In the genomic region with DNA sequence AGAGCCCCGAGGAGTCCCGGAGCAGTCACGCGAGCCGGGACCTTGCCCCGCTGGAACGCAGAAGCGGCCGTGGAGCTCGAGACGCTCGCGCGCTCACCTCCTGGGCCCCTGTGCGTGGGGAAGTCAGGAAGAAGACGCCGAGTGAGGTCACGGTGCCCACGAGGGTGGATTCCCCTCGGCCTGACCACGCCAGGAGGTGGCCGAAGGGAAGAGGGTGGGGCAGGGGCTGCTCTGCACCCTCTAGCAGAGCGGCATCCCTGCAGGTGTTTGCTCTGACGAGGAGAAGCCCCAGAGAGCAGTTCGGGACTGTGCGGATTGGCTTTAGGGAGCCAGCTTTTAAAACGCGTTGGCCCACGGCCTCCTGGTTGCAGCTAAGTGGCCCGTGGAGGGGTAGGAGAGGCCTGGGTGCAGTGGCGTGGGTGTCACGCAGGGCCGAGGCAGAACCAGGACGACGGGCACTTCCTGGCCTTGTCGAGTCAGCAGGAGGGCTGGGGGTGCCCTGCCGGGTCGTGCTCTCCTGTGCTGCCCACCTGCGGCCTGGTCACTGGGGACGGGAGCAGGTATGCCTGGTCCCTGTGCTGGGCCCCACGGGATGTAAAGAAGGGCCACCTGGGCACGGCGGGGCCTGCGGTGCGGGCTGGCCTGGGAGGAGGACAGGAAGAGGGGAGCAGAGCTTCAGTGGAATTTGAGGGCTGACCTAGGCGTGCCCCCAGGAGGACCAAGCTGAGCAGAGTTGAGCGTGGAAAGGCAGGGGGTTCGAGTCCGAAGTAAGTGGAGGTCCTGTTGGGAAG, we compare ENCODE assay signal across 8 cellular contexts. TPM values are rescaled to one million over a fixed set of nuclear protein-coding genes. Genes with fewer than 3 reads are reported as not detected.
DNase-seq lines count a peak whose midpoint lies in the region; TF ChIP-seq lines count a peak whose summit lies in the region.

No MANE protein-coding gene starts in this region.

- TF ChIP-seq CTCF in NB4 (IDR thresholded peaks at IDR 0.05; ENCODE audit: low read depth, low read length) (no peak), colonic mucosa (IDR thresholded peaks at IDR 0.05) (no peak)

- H3K4me3 ChIP-seq in NB4 (ENCODE audit: low read depth, low read length) (peak overlapping the region; percentile 90), colonic mucosa (peak overlapping the region; percentile 90), mononuclear cell (ENCODE audit: low read length) (peak overlapping the region; percentile 82)

- H3K9me3 ChIP-seq in colonic mucosa (no peaks in the 10 kb centered on the region), mononuclear cell (ENCODE audit: low read depth, low read length) (no peaks in the 10 kb centered on the region)

- no peaks in the 10 kb centered on the region for H3K36me3 ChIP-seq in colonic mucosa

- TF ChIP-seq POLR2A in NB4 (IDR thresholded peaks at IDR 0.05; ENCODE audit: extremely low read depth, insufficient read length) = no peak

- peak overlapping the region; percentile 84 for H3K27ac ChIP-seq in colonic mucosa

- H3K27me3 ChIP-seq in colonic mucosa (no peaks in the 10 kb centered on the region), mononuclear cell (ENCODE audit: insufficient read depth, low read length) (no peaks in the 10 kb centered on the region)

- intact Hi-C loops in colonic mucosa (cut with DNase I) = no loop called here
- intact Hi-C loops in posterior cingulate gyrus (cut with DNase I) = loop anchor here (10.0 kb wide), 1 partner anchor 55 kb away; no protein-coding TSS in a partner anchor

- H3K4me1 ChIP-seq in colonic mucosa (peaks cover 17% of the 10 kb centered on the region), mononuclear cell (ENCODE audit: insufficient read depth, low read length) (peaks cover 59% of the 10 kb centered on the region)

- peak overlapping the region; percentile 90 to 100 for H3K9ac ChIP-seq in colonic mucosa (ENCODE audit: low read depth in 2 of 2, low read length in 2 of 2)

- DNase-seq in NCI-H82 (lab: John Stamatoyannopoulos, UW) (peak; percentile 31), NCI-H82 treated with DMSO at 0.1 percent for 48 hours (lab: John Stamatoyannopoulos, UW; ENCODE audit: unreplicated experiment) (no peak), NB4 (ENCODE audit: low read depth) (no peak), colonic mucosa (no peak), foreskin melanocyte (no peak), posterior cingulate gyrus (no peak)
- DNase-seq in effector CD8-positive, alpha-beta T cell (lab: John Stamatoyannopoulos, UW) = no peak

RNA-seq across cellular contexts. Expression of gene PDXK, which starts 1.0 kb away (rescaled TPM):
- total RNA-seq in colonic mucosa (100 to 1,000 TPM; 155 to 188 TPM), mononuclear cell (26.0 TPM)

RNA-seq across cellular contexts. Expression of gene CSTB, which starts 56.2 kb away (rescaled TPM):
- total RNA-seq in colonic mucosa (10 to 100 TPM; 67.5 to 86.6 TPM), mononuclear cell (9.4 TPM)
